In the genomic region with DNA sequence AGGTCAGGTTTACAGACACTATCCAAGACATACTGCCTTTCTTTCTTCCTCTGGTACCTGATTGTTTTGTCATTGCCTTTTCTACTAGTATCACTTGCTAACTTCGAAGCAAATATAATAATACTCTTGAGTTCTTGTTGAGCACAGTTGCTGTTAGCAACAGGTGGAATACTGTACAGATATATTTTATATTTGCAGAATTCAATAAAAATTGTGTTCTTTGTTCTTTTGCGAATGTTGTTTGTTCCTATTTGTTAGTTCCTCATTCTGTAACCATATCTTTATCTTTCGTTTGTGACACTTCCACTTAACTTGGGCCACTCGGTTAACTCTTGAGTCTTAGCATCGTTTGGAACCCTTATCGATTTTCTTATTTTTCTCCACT, we compare ENCODE assay signal across 8 cellular contexts. TPM values are rescaled to one million over a fixed set of nuclear protein-coding genes. Genes with fewer than 3 reads are reported as not detected.
DNase-seq lines count a peak whose midpoint lies in the region; ATAC-seq and TF ChIP-seq lines count a peak whose summit lies in the region.

No MANE protein-coding gene starts in this region.

- peak overlapping the region; percentile 53 for H3K27ac ChIP-seq in neural cell (ENCODE audit: low read length)

- peak overlapping the region; percentile 89 for H3K4me2 ChIP-seq in neural cell (ENCODE audit: low read length)

- TF ChIP-seq EP300 in neural cell (conservative IDR thresholded peaks at IDR 0.05; ENCODE audit: poor library complexity, severe bottlenecking) = no peak

- H2AFZ ChIP-seq in neural cell (ENCODE audit: low read depth, low read length) = no peak overlapping the region

- peak overlapping the region; percentile 91 for H3K4me3 ChIP-seq in LNCaP clone FGC (ENCODE audit: low read depth, low read length)
- H3K4me3 ChIP-seq in choroid plexus epithelial cell (ENCODE audit: low read depth, low read length) = peak overlapping the region; percentile 91
- H3K4me3 ChIP-seq in neural cell (ENCODE audit: low read length) = peak overlapping the region; percentile 77

- H3K9me3 ChIP-seq in ES-I3 (ENCODE audit: control insufficient read depth, insufficient read depth, low read length) (no peaks in the 10 kb centered on the region), neural cell (ENCODE audit: low read length) (no peaks in the 10 kb centered on the region)

- no peaks in the 10 kb centered on the region; the same call in 1 of the 2 replicates for H3K36me3 ChIP-seq in ES-I3 (ENCODE audit: insufficient read depth, low read length)
- no peaks in the 10 kb centered on the region for H3K36me3 ChIP-seq in neural cell (ENCODE audit: insufficient read depth, low read length)

- H3K9me2 ChIP-seq in neural cell (ENCODE audit: insufficient read depth, low read length) = no peaks in the 10 kb centered on the region

- no peak for ATAC-seq in HG02840 (IDR thresholded peaks at IDR 0.05; ENCODE audit: low FRiP score, unreplicated experiment)

- no peaks in the 10 kb centered on the region for H4K20me1 ChIP-seq in neural cell (ENCODE audit: insufficient read depth)

- no peak for DNase-seq in LNCaP clone FGC (ENCODE audit: low read depth)
- no peak for DNase-seq in choroid plexus epithelial cell (ENCODE audit: low read depth)
- no peak for DNase-seq in NCI-H187 treated with DMSO at 0.1 percent for 48 hours (lab: John Stamatoyannopoulos, UW)
- no peak for DNase-seq in HT-29 (ENCODE audit: low spot score)
- DNase-seq in stimulated activated CD4-positive, alpha-beta T cell treated with anti-CD3 and anti-CD28 coated beads, Interleukin-4, amount 100 ng/mL, for 1 hour = no peak

- H3F3A ChIP-seq in neural cell (ENCODE audit: insufficient read depth, low read length, poor library complexity, severe bottlenecking) = no peaks in the 10 kb centered on the region

- TF ChIP-seq RAD21 in neural cell (conservative IDR thresholded peaks at IDR 0.05) = no peak

- peaks cover 20% of the 10 kb centered on the region for H3K79me2 ChIP-seq in neural cell (replicated peaks; ENCODE audit: insufficient read depth, low read length)

- peaks cover 6% of the 10 kb centered on the region; the same call in 1 of the 2 replicates for H3K4me1 ChIP-seq in ES-I3 (ENCODE audit: insufficient read depth, low read length)

- H3K27me3 ChIP-seq in neural cell (ENCODE audit: insufficient read depth, low read depth, low read length) = peaks cover 34% of the 10 kb centered on the region

- TF ChIP-seq CTCF in LNCaP clone FGC (IDR thresholded peaks at IDR 0.05; ENCODE audit: control insufficient read depth, extremely low read depth, insufficient read depth) (no peak), choroid plexus epithelial cell (conservative IDR thresholded peaks at IDR 0.05; ENCODE audit: low read depth, low read length) (no peak), neural cell (IDR thresholded peaks at IDR 0.05; ENCODE audit: poor library complexity, severe bottlenecking) (no peak)

- peak overlapping the region; percentile 69 for H3K9ac ChIP-seq in ES-I3 (ENCODE audit: low read depth, low read length)
- H3K9ac ChIP-seq in neural cell (ENCODE audit: low read length) = peak overlapping the region; percentile 70

TF ChIP-seq in neural cell, 6 proteins besides CTCF, POLR2A, EP300 and RAD21:
- TF ChIP-seq TAF1 (IDR thresholded peaks at IDR 0.05; ENCODE audit: low read depth) (no peak), EZH2 (IDR thresholded peaks at IDR 0.05; ENCODE audit: borderline replicate concordance, insufficient read depth, low read length, poor library complexity, severe bottlenecking) (no peak), MXI1 (conservative IDR thresholded peaks at IDR 0.05; ENCODE audit: poor library complexity, severe bottlenecking) (no peak), POLR2AphosphoS5 (IDR thresholded peaks at IDR 0.05) (no peak), SMC3 (conservative IDR thresholded peaks at IDR 0.05; ENCODE audit: poor library complexity) (no peak)
- TF ChIP-seq, protein P1, sequence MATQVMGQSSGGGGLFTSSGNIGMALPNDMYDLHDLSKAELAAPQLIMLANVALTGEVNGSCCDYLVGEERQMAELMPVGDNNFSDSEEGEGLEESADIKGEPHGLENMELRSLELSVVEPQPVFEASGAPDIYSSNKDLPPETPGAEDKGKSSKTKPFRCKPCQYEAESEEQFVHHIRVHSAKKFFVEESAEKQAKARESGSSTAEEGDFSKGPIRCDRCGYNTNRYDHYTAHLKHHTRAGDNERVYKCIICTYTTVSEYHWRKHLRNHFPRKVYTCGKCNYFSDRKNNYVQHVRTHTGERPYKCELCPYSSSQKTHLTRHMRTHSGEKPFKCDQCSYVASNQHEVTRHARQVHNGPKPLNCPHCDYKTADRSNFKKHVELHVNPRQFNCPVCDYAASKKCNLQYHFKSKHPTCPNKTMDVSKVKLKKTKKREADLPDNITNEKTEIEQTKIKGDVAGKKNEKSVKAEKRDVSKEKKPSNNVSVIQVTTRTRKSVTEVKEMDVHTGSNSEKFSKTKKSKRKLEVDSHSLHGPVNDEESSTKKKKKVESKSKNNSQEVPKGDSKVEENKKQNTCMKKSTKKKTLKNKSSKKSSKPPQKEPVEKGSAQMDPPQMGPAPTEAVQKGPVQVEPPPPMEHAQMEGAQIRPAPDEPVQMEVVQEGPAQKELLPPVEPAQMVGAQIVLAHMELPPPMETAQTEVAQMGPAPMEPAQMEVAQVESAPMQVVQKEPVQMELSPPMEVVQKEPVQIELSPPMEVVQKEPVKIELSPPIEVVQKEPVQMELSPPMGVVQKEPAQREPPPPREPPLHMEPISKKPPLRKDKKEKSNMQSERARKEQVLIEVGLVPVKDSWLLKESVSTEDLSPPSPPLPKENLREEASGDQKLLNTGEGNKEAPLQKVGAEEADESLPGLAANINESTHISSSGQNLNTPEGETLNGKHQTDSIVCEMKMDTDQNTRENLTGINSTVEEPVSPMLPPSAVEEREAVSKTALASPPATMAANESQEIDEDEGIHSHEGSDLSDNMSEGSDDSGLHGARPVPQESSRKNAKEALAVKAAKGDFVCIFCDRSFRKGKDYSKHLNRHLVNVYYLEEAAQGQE (IDR thresholded peaks at IDR 0.05; ENCODE audit: borderline replicate concordance) = no peak

RNA-seq across cellular contexts. Expression of a gene that starts 0.8 kb away (rescaled TPM):
- 13.5 and 18.0 TPM in 2 replicates for polyA plus RNA-seq in neural cell
- 13.3 and 14.1 TPM in 2 replicates for polyA minus RNA-seq in neural cell
- 5.5 and 7.8 TPM in 2 replicates for total RNA-seq in HT-29 (2014; rRNA removed; shearing (Covaris generic))

RNA-seq across cellular contexts. Expression of a gene that starts 7.2 kb away (rescaled TPM):
- 3.5 and 5.0 TPM in 2 replicates for polyA plus RNA-seq in neural cell
- polyA minus RNA-seq in neural cell = 0.73 and 2.4 TPM in 2 replicates
- not detected in 2 replicates for total RNA-seq in HT-29 (2014; rRNA removed; shearing (Covaris generic))
